In the genomic region with DNA sequence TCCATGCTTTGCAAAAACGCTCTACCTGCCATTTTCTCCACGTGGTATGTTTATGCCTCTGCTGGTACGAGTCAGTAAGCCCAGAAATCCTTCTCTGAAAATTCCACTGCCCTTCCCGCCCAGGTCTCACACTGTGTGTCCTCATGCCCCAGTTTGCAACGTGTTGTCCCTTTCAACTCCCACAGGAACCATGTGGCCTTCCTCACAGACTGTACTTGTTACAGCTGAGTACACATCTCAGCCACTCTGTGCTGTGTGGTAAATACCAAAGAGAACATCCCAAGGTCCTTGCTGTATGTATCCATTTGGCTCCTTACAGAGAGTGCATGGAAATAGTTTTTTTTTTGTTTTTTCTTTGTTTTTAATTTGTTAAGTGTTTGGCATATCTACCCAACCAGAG, we compare ENCODE assay signal across 15 cellular contexts.
"Had no signal": no experiment of that assay in that cellular context is flagged by ENCODE, and none has a peak within 500 bp of the region (broad histone marks: within the 10 kb centered on the region; RNA-seq: fewer than 3 reads in every experiment).

No MANE protein-coding gene starts in this region.

- H3K27me3 ChIP-seq: adrenal gland, right lobe of liver, tibial artery, vagina had no signal

- ATAC-seq: left ventricle myocardium superior had no signal

- H3K9me3 ChIP-seq: adrenal gland, right lobe of liver, tibial artery, vagina had no signal

- H3K27ac Mint-ChIP-seq: T-helper 2 cell treated with Interferon-gamma antibody and Interleukin-4, amounts not matched to agents 5 μg/mL and 100 μg/mL, for 36 hours had no signal

- DNase-seq: activated CD4-positive, alpha-beta T cell treated with anti-CD3 and anti-CD28 coated beads for 1 hour; activated CD4-positive, alpha-beta T cell treated with anti-CD3 and anti-CD28 coated beads, Interleukin-2, amount 50 U/mL, for 48 hours; adrenal gland; cerebellar nuclear complex; endodermal cell; erythroblast; hippocampal formation; left ventricle myocardium superior; right lobe of liver; stimulated activated CD4-positive, alpha-beta T cell treated with anti-CD3 and anti-CD28 coated beads, Interleukin-12 subunit alpha, Interleukin-12 subunit beta, amount 100 ng/mL, for 4 hours; stimulated activated CD8-positive, alpha-beta memory T cell treated with anti-CD3 and anti-CD28 coated beads, Interleukin-4, amount 100 ng/mL, for 48 hours; tibial artery had no signal

- H3K4me1 ChIP-seq: right lobe of liver, tibial artery, vagina had no signal

- H3K4me3 ChIP-seq: adrenal gland, right lobe of liver, tibial artery, vagina had no signal

- H3K9me3 Mint-ChIP-seq: dendritic cell treated with granulocyte-macrophage colony-stimulating factor and Interleukin-4, amounts not matched to agents 40 ng/mL and 50 ng/mL, for 4 days; endodermal cell; T-helper 2 cell treated with Interferon-gamma antibody and Interleukin-4, amounts not matched to agents 5 μg/mL and 100 μg/mL, for 36 hours had no signal

- H3K27ac ChIP-seq: adrenal gland, right lobe of liver, tibial artery, vagina had no signal

- H3K27me3 Mint-ChIP-seq: dendritic cell treated with granulocyte-macrophage colony-stimulating factor and Interleukin-4, amounts not matched to agents 40 ng/mL and 50 ng/mL, for 4 days had no signal

- H3K36me3 ChIP-seq: adrenal gland had no signal

- H3K4me3 Mint-ChIP-seq: dendritic cell treated with granulocyte-macrophage colony-stimulating factor and Interleukin-4, amounts not matched to agents 40 ng/mL and 50 ng/mL, for 4 days; endodermal cell; T-helper 2 cell treated with Interferon-gamma antibody and Interleukin-4, amounts not matched to agents 5 μg/mL and 100 μg/mL, for 36 hours had no signal
